9 cellular contexts compared by ENCODE assay signal in genomic region chr1:110312188-110313121, GRCh38. TPM values are rescaled to one million over a fixed set of nuclear protein-coding genes. Genes with fewer than 3 reads are reported as not detected.
DNase-seq lines count a peak whose midpoint lies in the region; ATAC-seq and TF ChIP-seq lines count a peak whose summit lies in the region.
"Had no signal": no experiment of that assay in that cellular context is flagged by ENCODE, and none has a peak within 500 bp of the region (broad histone marks: within the 10 kb centered on the region; RNA-seq: fewer than 3 reads in every experiment).

No MANE protein-coding gene starts in this region.

- H3K4me1 Mint-ChIP-seq in CD8-positive, alpha-beta memory T cell: peaks cover 0 to 2% (median 0%) of the 10 kb centered on the region in 3 donors
- H3K4me1 Mint-ChIP-seq in activated CD8-positive, alpha-beta T cell treated with anti-CD3 and anti-CD28 coated beads for 36 hours (ENCODE audit: low read depth): no peaks in the 10 kb centered on the region

- peak; percentile 88 for TF ChIP-seq CTCF in activated CD8-positive, alpha-beta T cell treated with anti-CD3 and anti-CD28 coated beads for 36 hours (IDR thresholded peaks at IDR 0.05)
- TF ChIP-seq CTCF in lower lobe of right lung (IDR thresholded peaks at IDR 0.05): peak; percentile 97

- H3K27me3 ChIP-seq in CD8-positive, alpha-beta memory T cell (ENCODE audit: insufficient read depth, low read length, poor library complexity, severe bottlenecking): no peaks in the 10 kb centered on the region
- no peaks in the 10 kb centered on the region for H3K27me3 ChIP-seq in lower lobe of right lung (ENCODE audit: low read depth)

- H3K27me3 Mint-ChIP-seq in CD8-positive, alpha-beta memory T cell: peaks cover 0 to 2% of the 10 kb centered on the region in 2 donors
- no peaks in the 10 kb centered on the region for H3K27me3 Mint-ChIP-seq in activated CD8-positive, alpha-beta T cell treated with anti-CD3 and anti-CD28 coated beads for 36 hours

- H3K36me3 ChIP-seq in CD8-positive, alpha-beta memory T cell (ENCODE audit: insufficient read depth, low read length): no peaks in the 10 kb centered on the region
- no peaks in the 10 kb centered on the region for H3K36me3 ChIP-seq in lower lobe of right lung

- DNase-seq in CD8-positive, alpha-beta memory T cell: peak; percentile 57 to 82 (median 62)
- DNase-seq in NCI-H526 treated with DMSO at 0.1 percent for 48 hours (lab: John Stamatoyannopoulos, UW) (peak; percentile 42), lower lobe of right lung (peak; percentile 83)
- DNase-seq in activated CD8-positive, alpha-beta T cell treated with anti-CD3 and anti-CD28 coated beads for 36 hours: peak; percentile 78
- peak; percentile 67 for DNase-seq in effector CD4-positive, alpha-beta T cell
- peak; percentile 38 for DNase-seq in stimulated activated CD8-positive, alpha-beta memory T cell treated with anti-CD3 and anti-CD28 coated beads, Interleukin-12 subunit alpha, Interleukin-12 subunit beta, amount 100 ng/mL, for 24 hours (ENCODE audit: extremely low read depth)

- H3K4me1 ChIP-seq in CD8-positive, alpha-beta memory T cell (ENCODE audit: insufficient read depth, low read length): no peaks in the 10 kb centered on the region
- peaks cover 11% of the 10 kb centered on the region for H3K4me1 ChIP-seq in lower lobe of right lung

- no peaks in the 10 kb centered on the region for H3K9me3 ChIP-seq in CD8-positive, alpha-beta memory T cell (ENCODE audit: low read length)
- H3K9me3 ChIP-seq in lower lobe of right lung: no peaks in the 10 kb centered on the region

- no peak overlapping the region for H3K27ac ChIP-seq in CD8-positive, alpha-beta memory T cell (ENCODE audit: low read depth, low read length)
- H3K27ac ChIP-seq in lower lobe of right lung: no peak overlapping the region
- H3K27ac ChIP-seq: SK-N-MC had no signal

- no peak overlapping the region for H3K4me3 ChIP-seq in CD8-positive, alpha-beta memory T cell (ENCODE audit: low read length)
- H3K4me3 ChIP-seq in lower lobe of right lung: no peak overlapping the region
- H3K4me3 ChIP-seq: SK-N-MC had no signal

- no peaks in the 10 kb centered on the region for H3K9me3 Mint-ChIP-seq in CD8-positive, alpha-beta memory T cell
- no peaks in the 10 kb centered on the region for H3K9me3 Mint-ChIP-seq in activated CD8-positive, alpha-beta T cell treated with anti-CD3 and anti-CD28 coated beads for 36 hours

- POLR2A ChIA-PET in CD8-positive, alpha-beta memory T cell (lab: Charles Lee): interaction anchor here (0.6 to 1.3 kb wide), 4 partner anchors 26 to 146 kb away, joined by 3 to 12 read pairs (median 5); partner anchors contain the start of gene KCNC4
- POLR2A ChIA-PET in activated CD8-positive, alpha-beta T cell treated with anti-CD3 and anti-CD28 coated beads for 36 hours (lab: Charles Lee): interaction anchor here (0.6 to 1.6 kb wide), 6 partner anchors 25 to 148 kb away, joined by 3 to 8 read pairs (median 4); no protein-coding TSS in a partner anchor

- no peak overlapping the region for H3K27ac Mint-ChIP-seq in CD8-positive, alpha-beta memory T cell
- no peak overlapping the region for H3K27ac Mint-ChIP-seq in activated CD8-positive, alpha-beta T cell treated with anti-CD3 and anti-CD28 coated beads for 36 hours

- intact Hi-C loops in activated CD8-positive, alpha-beta T cell treated with anti-CD3 and anti-CD28 coated beads for 36 hours (cut with micrococcal nuclease): loop anchor here (1.0 kb wide), 1 partner anchor 109 kb away; no protein-coding TSS in a partner anchor
- intact Hi-C loops in lower lobe of right lung (cut with DNase I): loop anchor here (5.0 kb wide), 1 partner anchor 105 kb away; no protein-coding TSS in a partner anchor

- ATAC-seq in HG02678 (IDR thresholded peaks at IDR 0.05; ENCODE audit: unreplicated experiment): peak; percentile 55
- ATAC-seq in activated CD8-positive, alpha-beta T cell treated with anti-CD3 and anti-CD28 coated beads for 36 hours: peak; percentile 99
- peak; percentile 96 to 98 for ATAC-seq in lower lobe of right lung
- no peak for ATAC-seq in HG03469 (IDR thresholded peaks at IDR 0.05; ENCODE audit: unreplicated experiment)

- peak overlapping the region in 1 of 7 donors; percentile 54 for H3K4me3 Mint-ChIP-seq in CD8-positive, alpha-beta memory T cell
- no peak overlapping the region for H3K4me3 Mint-ChIP-seq in activated CD8-positive, alpha-beta T cell treated with anti-CD3 and anti-CD28 coated beads for 36 hours

- H3K36me3 Mint-ChIP-seq in CD8-positive, alpha-beta memory T cell: no peaks in the 10 kb centered on the region
- no peaks in the 10 kb centered on the region for H3K36me3 Mint-ChIP-seq in activated CD8-positive, alpha-beta T cell treated with anti-CD3 and anti-CD28 coated beads for 36 hours (ENCODE audit: low read depth)

- CTCF ChIA-PET in CD8-positive, alpha-beta memory T cell (lab: Charles Lee): interaction anchor here (0.6 to 16.2 kb wide), 24 partner anchors 8 to 293 kb away, joined by 3 to 438 read pairs (median 4); partner anchors contain the start of genes KCNA2, KCNC4 and RBM15
- CTCF ChIA-PET in activated CD8-positive, alpha-beta T cell treated with anti-CD3 and anti-CD28 coated beads for 36 hours (lab: Charles Lee): interaction anchor here (0.5 to 22.5 kb wide), 36 partner anchors 8 to 414 kb away, joined by 3 to 761 read pairs (median 5); partner anchors contain the start of genes KCNC4, LAMTOR5 and RBM15

RNA-seq across cellular contexts. Expression of gene RBM15, which starts 26.7 kb away (rescaled TPM):
- 10 to 100 TPM; 53.9 to 54.0 TPM for total RNA-seq in CD8-positive, alpha-beta memory T cell
- 10.7 TPM for polyA plus RNA-seq in CD8-positive, alpha-beta memory T cell
- 10 to 100 TPM; 70.8 to 72.5 TPM for total RNA-seq in activated CD8-positive, alpha-beta T cell treated with anti-CD3 and anti-CD28 coated beads for 36 hours
- 23.3 TPM for total RNA-seq in lower lobe of right lung
